ENCODE assay signal across 36 cellular contexts in the genomic region with DNA sequence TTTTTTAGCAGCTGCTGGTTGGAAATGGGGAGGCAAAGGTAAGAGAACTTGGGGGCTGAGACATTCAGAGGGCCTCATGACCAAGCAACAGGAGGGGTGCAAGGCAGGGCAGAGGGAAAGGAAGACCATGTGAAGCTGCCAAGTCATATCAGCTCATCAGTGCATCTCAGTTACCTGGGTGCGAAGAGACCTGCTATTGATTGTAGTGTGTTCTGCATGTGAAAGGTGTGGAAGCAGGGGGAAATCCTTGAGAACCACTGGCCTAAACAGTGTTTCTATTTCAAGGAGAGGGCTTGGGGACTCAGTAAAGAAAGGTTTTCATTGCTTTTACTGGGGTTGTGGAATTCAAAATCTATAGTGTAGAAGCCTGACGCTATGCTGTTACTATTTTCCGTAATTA.
"Had no signal": no experiment of that assay in that cellular context is flagged by ENCODE, and none has a peak within 500 bp of the region (broad histone marks: within the 10 kb centered on the region; RNA-seq: fewer than 3 reads in every experiment).

No MANE protein-coding gene starts in this region.

- H3K27me3 ChIP-seq: MG63 had no signal

- H3K9me3 ChIP-seq: MG63 had no signal

- H3K36me3 ChIP-seq: MG63 had no signal

- H3K4me3 ChIP-seq: MG63 had no signal

- DNase-seq: Karpas-422, Kasumi-1, MG63, MM.1S, MV-4-11, NCI-H1048, NCI-H1092, NCI-H1092 treated with DMSO at 0.1 percent for 48 hours, NCI-H1105, NCI-H1105 treated with DMSO at 0.1 percent for 48 hours, NCI-H1417, NCI-H1417 treated with DMSO at 0.1 percent for 48 hours, NCI-H1436, NCI-H1436 treated with DMSO at 0.1 percent for 48 hours, NCI-H146, NCI-H1694, NCI-H1694 treated with DMSO at 0.1 percent for 48 hours, NCI-H187, NCI-H187 treated with DMSO at 0.1 percent for 48 hours, NCI-H1930, NCI-H2029, NCI-H2029 treated with DMSO at 0.1 percent for 48 hours, NCI-H2081, NCI-H2081 treated with DMSO at 0.1 percent for 48 hours, NCI-H2107, NCI-H2171, NCI-H2171 treated with DMSO at 0.1 percent for 48 hours, NCI-H2227 treated with DMSO at 0.1 percent for 48 hours, NCI-H226, NCI-H345, NCI-H446, NCI-H446 treated with DMSO at 0.1 percent for 48 hours, NCI-H510A, NCI-H510A treated with DMSO at 0.1 percent for 48 hours, NCI-H524, NCI-H524 treated with DMSO at 0.1 percent for 48 hours had no signal
